In the genomic region with DNA sequence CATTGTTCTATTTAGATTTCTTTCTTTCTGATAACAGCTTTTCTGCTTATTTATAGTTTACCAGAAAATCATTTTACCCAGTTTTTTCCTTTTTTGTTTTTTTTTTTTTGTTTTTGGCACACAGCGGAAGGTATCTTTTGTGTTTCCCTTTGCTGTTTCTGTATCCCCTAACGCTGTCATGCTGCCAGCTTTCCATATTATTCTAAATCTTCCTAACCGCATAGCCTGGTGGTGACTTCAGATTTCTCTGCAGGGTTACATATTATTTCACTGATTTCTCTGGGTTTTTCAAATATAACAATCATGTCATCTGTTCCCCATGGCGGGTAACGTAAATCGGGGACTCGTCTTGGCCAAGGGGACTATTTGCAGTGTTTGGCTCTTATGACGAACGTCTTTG, we compare ENCODE assay signal across 19 cellular contexts.
"Had no signal": no experiment of that assay in that cellular context is flagged by ENCODE, and none has a peak within 500 bp of the region (broad histone marks: within the 10 kb centered on the region; RNA-seq: fewer than 3 reads in every experiment).

No MANE protein-coding gene starts in this region.

- DNase-seq: activated CD4-positive, alpha-beta T cell treated with anti-CD3 and anti-CD28 coated beads for 48 hours; activated CD4-positive, alpha-beta T cell treated with anti-CD3 and anti-CD28 coated beads, Interleukin-2, amount 50 U/mL, for 4 hours; activated CD4-positive, CD25-positive, alpha-beta regulatory T cell treated with anti-CD3 and anti-CD28 coated beads, Interleukin-2, amount 50 U/mL, for 72 hours; activated CD8-positive, alpha-beta memory T cell treated with anti-CD3 and anti-CD28 coated beads, Interleukin-2, amount 50 U/mL, for 48 hours; activated CD8-positive, alpha-beta T cell treated with anti-CD3 and anti-CD28 coated beads, Interleukin-2, amount 10 ng/mL, durations not matched to agents 7 days and 5 days; activated naive CD4-positive, alpha-beta T cell treated with anti-CD3 and anti-CD28 coated beads, Interleukin-2, amount 50 U/mL, for 16 hours; activated T-cell treated with anti-CD3 and anti-CD28 coated beads, Interleukin-2, amount 50 U/mL, for 1 hour; amniotic stem cell; caudate nucleus; MM.1S; NCI-H1105 treated with DMSO at 0.1 percent for 48 hours; NCI-H1436 treated with DMSO at 0.1 percent for 48 hours; NCI-H187 treated with DMSO at 0.1 percent for 48 hours; NCI-H2081 treated with DMSO at 0.1 percent for 48 hours; NCI-H446 treated with DMSO at 0.1 percent for 48 hours; NCI-H526; NCI-H82; PC-3; SHP77 treated with DMSO at 0.1 percent for 48 hours had no signal
